In genomic region chr11:569273-569885, GRCh38 we compare ENCODE assay signal across 8 cellular contexts. TPM values are rescaled to one million over a fixed set of nuclear protein-coding genes. Genes with fewer than 3 reads are reported as not detected.
A peak's percentile ranks its signal among the peaks of the same experiment; 100 is the strongest.
DNase-seq lines count a peak whose midpoint lies in the region; ATAC-seq and FAIRE-seq lines count a peak whose summit lies in the region.

No MANE protein-coding gene starts in this region.

- H3K4me1 Mint-ChIP-seq in activated CD4-positive, alpha-beta memory T cell treated with anti-CD3 and anti-CD28 coated beads for 36 hours (ENCODE audit: low read depth): peaks cover 10% of the 10 kb centered on the region

- no peaks in the 10 kb centered on the region for H3K27me3 ChIP-seq in skeletal muscle satellite cell (ENCODE audit: control insufficient read depth, insufficient read depth, low read length)

- CTCF ChIA-PET in activated CD4-positive, alpha-beta memory T cell treated with anti-CD3 and anti-CD28 coated beads for 36 hours (lab: Charles Lee): interaction anchor here (2.1 kb wide), 1 partner anchor 15 kb away, joined by 6 read pairs; no protein-coding TSS in a partner anchor

- peak overlapping the region; percentile 85 for H3K4me2 ChIP-seq in skeletal muscle satellite cell (ENCODE audit: low read length)

- no peaks in the 10 kb centered on the region for H3K9me3 Mint-ChIP-seq in activated CD4-positive, alpha-beta memory T cell treated with anti-CD3 and anti-CD28 coated beads for 36 hours

- no peak for DNase-seq in GM19239 (ENCODE audit: insufficient read length, low spot score)
- no peak for DNase-seq in activated CD4-positive, alpha-beta memory T cell treated with anti-CD3 and anti-CD28 coated beads for 36 hours
- peak; percentile 82 for DNase-seq in left ventricle myocardium superior
- no peak for DNase-seq in stimulated activated CD4-positive, alpha-beta T cell treated with anti-CD3 and anti-CD28 coated beads, Interleukin-4, amount 100 ng/mL, for 1 hour
- no peak for DNase-seq in activated CD4-positive, alpha-beta T cell treated with anti-CD3 and anti-CD28 coated beads for 1 hour

- H3K36me3 ChIP-seq in skeletal muscle satellite cell (ENCODE audit: insufficient read depth, low read length): peaks cover 8% of the 10 kb centered on the region

- no peaks in the 10 kb centered on the region for H3K9me3 ChIP-seq in skeletal muscle satellite cell (replicated peaks; ENCODE audit: low read length)

- ATAC-seq in left ventricle myocardium superior: peak; percentile 52
- ATAC-seq in HG02973 (IDR thresholded peaks at IDR 0.05; ENCODE audit: unreplicated experiment): no peak
- no peak for ATAC-seq in HG02763 (IDR thresholded peaks at IDR 0.05; ENCODE audit: unreplicated experiment)

- no peaks in the 10 kb centered on the region for H3K27me3 Mint-ChIP-seq in activated CD4-positive, alpha-beta memory T cell treated with anti-CD3 and anti-CD28 coated beads for 36 hours

- peak overlapping the region; percentile 75 for H3K4me3 Mint-ChIP-seq in activated CD4-positive, alpha-beta memory T cell treated with anti-CD3 and anti-CD28 coated beads for 36 hours

- POLR2A ChIA-PET in activated CD4-positive, alpha-beta memory T cell treated with anti-CD3 and anti-CD28 coated beads for 36 hours (lab: Charles Lee): interaction anchor here (1.3 kb wide), 1 partner anchor 18 kb away, joined by 3 read pairs; no protein-coding TSS in a partner anchor

- H3K27ac Mint-ChIP-seq in activated CD4-positive, alpha-beta memory T cell treated with anti-CD3 and anti-CD28 coated beads for 36 hours: peak overlapping the region; percentile 58

- peak; percentile 63 for FAIRE-seq in GM19239 (lab: Jason Lieb, UNC)

- peaks cover 2% of the 10 kb centered on the region for H3K36me3 Mint-ChIP-seq in activated CD4-positive, alpha-beta memory T cell treated with anti-CD3 and anti-CD28 coated beads for 36 hours

- H3K9ac ChIP-seq in skeletal muscle satellite cell (ENCODE audit: low read depth, low read length): peak overlapping the region; percentile 91

- peaks cover 18% of the 10 kb centered on the region for H3K4me1 ChIP-seq in skeletal muscle satellite cell (ENCODE audit: control insufficient read depth, insufficient read depth, low read length)

- intact Hi-C loops in activated CD4-positive, alpha-beta memory T cell treated with anti-CD3 and anti-CD28 coated beads for 36 hours (cut with micrococcal nuclease): loop anchor here (2.0 to 5.0 kb wide), 2 partner anchors 33 to 228 kb away; partner anchors contain the start of genes LRRC56 and SLC25A22
- intact Hi-C loops in left ventricle myocardium superior (cut with micrococcal nuclease): no loop called here

- peak overlapping the region; percentile 84 for H3K4me3 ChIP-seq in skeletal muscle satellite cell (ENCODE audit: low read length)

RNA-seq across cellular contexts. Expression of gene PHRF1, which starts 6.9 kb away (rescaled TPM):
- 10 to 100 TPM; 32.4 to 33.5 TPM for total RNA-seq in activated CD4-positive, alpha-beta memory T cell treated with anti-CD3 and anti-CD28 coated beads for 36 hours
- total RNA-seq in left ventricle myocardium superior: 18.5 TPM
- total RNA-seq in skeletal muscle satellite cell (2012; rRNA removed): 31.4 and 32.1 TPM in 2 replicates

RNA-seq across cellular contexts. Expression of gene RASSF7, which starts 8.6 kb away (rescaled TPM):
- 10 to 100 TPM; 18.8 to 21.9 TPM for total RNA-seq in activated CD4-positive, alpha-beta memory T cell treated with anti-CD3 and anti-CD28 coated beads for 36 hours
- total RNA-seq in left ventricle myocardium superior: 4.6 TPM
- 2.0 and 3.9 TPM in 2 replicates for total RNA-seq in skeletal muscle satellite cell (2012; rRNA removed)

RNA-seq across cellular contexts. Expression of gene LMNTD2, which starts 8.8 kb away (rescaled TPM):
- 1 to 10 TPM; 3.1 to 3.9 TPM for total RNA-seq in activated CD4-positive, alpha-beta memory T cell treated with anti-CD3 and anti-CD28 coated beads for 36 hours
- total RNA-seq in left ventricle myocardium superior: 0.20 TPM
- total RNA-seq in skeletal muscle satellite cell (2012; rRNA removed): under 0.01 TPM in 1 of 2 replicates, not detected in the other

RNA-seq across cellular contexts. Expression of gene LRRC56, which starts 32.1 kb away (rescaled TPM):
- 1 to 10 TPM; 1.3 to 1.6 TPM for total RNA-seq in activated CD4-positive, alpha-beta memory T cell treated with anti-CD3 and anti-CD28 coated beads for 36 hours
- 0.22 TPM for total RNA-seq in left ventricle myocardium superior
- total RNA-seq in skeletal muscle satellite cell (2012; rRNA removed): under 0.01 TPM in 2 replicates

RNA-seq across cellular contexts. Expression of gene HRAS, which starts 34.0 kb away (rescaled TPM):
- total RNA-seq in activated CD4-positive, alpha-beta memory T cell treated with anti-CD3 and anti-CD28 coated beads for 36 hours: 10 to 100 TPM; 39.8 to 42.0 TPM
- 67.1 TPM for total RNA-seq in left ventricle myocardium superior
- 44.9 and 70.6 TPM in 2 replicates for total RNA-seq in skeletal muscle satellite cell (2012; rRNA removed)
